Comparison of ENCODE assay signal across 21 cellular contexts in genomic region chr1:219381396-219381795, GRCh38.
"Had no signal": no experiment of that assay in that cellular context is flagged by ENCODE, and none has a peak within 500 bp of the region (broad histone marks: within the 10 kb centered on the region; RNA-seq: fewer than 3 reads in every experiment).

No MANE protein-coding gene starts in this region.

- H3K27me3 ChIP-seq: MG63 had no signal

- H3K9ac ChIP-seq: SK-N-SH had no signal

- H3K36me3 ChIP-seq: MG63 had no signal

- DNase-seq: IMR-90, Karpas-422, KG1, MG63, NCI-H1092, NCI-H1105 treated with DMSO at 0.1 percent for 48 hours, NCI-H1417 treated with DMSO at 0.1 percent for 48 hours, NCI-H146, NCI-H1694 treated with DMSO at 0.1 percent for 48 hours, NCI-H1930, NCI-H2081, NCI-H2107, NCI-H2227 treated with DMSO at 0.1 percent for 48 hours, NCI-H524 treated with DMSO at 0.1 percent for 48 hours, NCI-H69, NCI-H774, SHP77, SK-N-SH, SW 1271 had no signal

- H3K4me3 ChIP-seq: MG63 had no signal

- H3K9me3 ChIP-seq: SK-N-SH had no signal

- H3K27ac ChIP-seq: HL-60, RWPE1 had no signal

- H3K4me2 ChIP-seq: SK-N-SH had no signal
